Comparison of ENCODE assay signal across 26 cellular contexts in the genomic region with DNA sequence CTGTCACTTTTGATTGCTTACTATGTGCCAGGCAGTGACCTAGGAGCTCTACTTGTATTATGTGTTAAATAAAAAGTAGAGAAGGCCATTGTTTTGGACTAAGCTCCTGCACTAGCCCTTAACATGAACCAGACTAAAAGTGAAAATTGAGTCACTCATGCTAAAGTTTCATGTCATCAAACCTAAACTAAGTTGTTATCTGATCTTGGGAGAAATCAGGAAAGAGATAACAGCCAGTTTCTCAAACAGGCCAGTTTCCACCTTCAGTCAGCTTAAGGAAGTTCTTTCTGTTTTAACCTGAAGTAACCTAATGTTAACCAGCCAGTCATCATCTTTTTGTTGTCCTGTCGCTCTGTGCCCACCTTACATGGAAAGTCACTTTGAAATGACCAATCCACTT.
DNase-seq lines count a peak whose midpoint lies in the region; ATAC-seq, FAIRE-seq and TF ChIP-seq lines count a peak whose summit lies in the region.
"Had no signal": no experiment of that assay in that cellular context is flagged by ENCODE, and none has a peak within 500 bp of the region (broad histone marks: within the 10 kb centered on the region; RNA-seq: fewer than 3 reads in every experiment).

No MANE protein-coding gene starts in this region.

- TF ChIP-seq POLR2A in GM12892 (IDR thresholded peaks at IDR 0.05; ENCODE audit: low read depth, low read length): no peak

- FAIRE-seq in GM12892 (lab: Jason Lieb, UNC): peak; percentile 50
- FAIRE-seq: A549, GM12891, GM19239, H1 had no signal

- H3K36me3 Mint-ChIP-seq in activated naive CD4-positive, alpha-beta T cell treated with anti-CD3 and anti-CD28 coated beads, Interleukin-2, amount 50 U/mL, for 72 hours: no peaks in the 10 kb centered on the region
- no peaks in the 10 kb centered on the region for H3K36me3 Mint-ChIP-seq in activated T-helper 17 cell treated with anti-CD3 and anti-CD28 coated beads, Interleukin-2, amount 50 U/mL, for 72 hours (ENCODE audit: low read depth)
- H3K36me3 Mint-ChIP-seq: CD14-positive monocyte; CD8-positive, alpha-beta memory T cell had no signal

- no peak overlapping the region for H2AFZ ChIP-seq in MM.1S (ENCODE audit: low read length)
- H2AFZ ChIP-seq: GM23248 had no signal

- no peaks in the 10 kb centered on the region for H3K36me3 ChIP-seq in MM.1S (replicated peaks; ENCODE audit: insufficient read depth, low read length)
- H3K36me3 ChIP-seq: BE2C; BLaER1 treated with 17β-estradiol and CSF1 and Interleukin-3, amounts not matched to agents 10 nM and 100 nM had no signal

- H3K79me2 ChIP-seq in MM.1S (ENCODE audit: low read length): no peaks in the 10 kb centered on the region

- no peaks in the 10 kb centered on the region for H3K9me2 ChIP-seq in MM.1S (replicated peaks; ENCODE audit: insufficient read depth, low read length)

- H3K9me3 ChIP-seq in MM.1S (replicated peaks; ENCODE audit: insufficient read depth, low read length): no peaks in the 10 kb centered on the region
- H3K9me3 ChIP-seq: A549; BE2C; BLaER1 treated with 17β-estradiol and CSF1 and Interleukin-3, amounts not matched to agents 10 nM and 100 nM had no signal

- H3K4me3 ChIP-seq in MM.1S (ENCODE audit: low read length): no peak overlapping the region
- H3K4me3 ChIP-seq: A549; BLaER1 treated with 17β-estradiol and CSF1 and Interleukin-3, amounts not matched to agents 10 nM and 100 nM; GM23248 had no signal

- DNase-seq in activated naive CD4-positive, alpha-beta T cell treated with anti-CD3 and anti-CD28 coated beads, Interleukin-2, amount 50 U/mL, for 72 hours (ENCODE audit: low spot score in 2 of 2): no peak
- no peak for DNase-seq in activated naive CD4-positive, alpha-beta T cell treated with Interleukin-2 at 50 U/mL for 16 hours
- DNase-seq in GM12892 (ENCODE audit: insufficient read length) (no peak), MM.1S (peak; percentile 11), NOMO-1 (lab: John Stamatoyannopoulos, UW; ENCODE audit: unreplicated experiment in 2 of 2) (no peak), mesenteric fat pad (ENCODE audit: low spot score) (no peak)
- DNase-seq in activated CD8-positive, alpha-beta memory T cell treated with anti-CD3 and anti-CD28 coated beads, Interleukin-2, amount 50 U/mL, for 48 hours: no peak
- DNase-seq: 8988T; ACHN; AML-193; BE2C; CD4-positive, alpha-beta T cell; CD8-positive, alpha-beta memory T cell; DMS53; DMS79 treated with DMSO at 0.1 percent for 48 hours; GF-D8; GM23248; H7; HCEC 1CT had no signal

- no peak overlapping the region for H3K27ac Mint-ChIP-seq in activated naive CD4-positive, alpha-beta T cell treated with anti-CD3 and anti-CD28 coated beads, Interleukin-2, amount 50 U/mL, for 72 hours
- no peak overlapping the region for H3K27ac Mint-ChIP-seq in activated T-helper 17 cell treated with anti-CD3 and anti-CD28 coated beads, Interleukin-2, amount 50 U/mL, for 72 hours
- H3K27ac Mint-ChIP-seq: CD14-positive monocyte; CD4-positive, alpha-beta T cell had no signal

- ATAC-seq in activated naive CD4-positive, alpha-beta T cell treated with anti-CD3 and anti-CD28 coated beads, Interleukin-2, amount 50 U/mL, for 72 hours: peak; percentile 24 to 53
- peak; percentile 44 for ATAC-seq in activated T-helper 17 cell treated with anti-CD3 and anti-CD28 coated beads, Interleukin-2, amount 50 U/mL, for 72 hours (replicated peaks)
- ATAC-seq: A549 had no signal

- no peaks in the 10 kb centered on the region for H3K27me3 ChIP-seq in MM.1S (replicated peaks; ENCODE audit: insufficient read depth, low read length)
- H3K27me3 ChIP-seq: BE2C; BLaER1 treated with 17β-estradiol and CSF1 and Interleukin-3, amounts not matched to agents 10 nM and 100 nM had no signal

- no peak overlapping the region for H3K9ac ChIP-seq in MM.1S (ENCODE audit: low read length)
- H3K9ac ChIP-seq: BLaER1 treated with 17β-estradiol and CSF1 and Interleukin-3, amounts not matched to agents 10 nM and 100 nM; GM23248 had no signal

- peaks cover 12% of the 10 kb centered on the region for H3K27me3 Mint-ChIP-seq in activated T-helper 17 cell treated with anti-CD3 and anti-CD28 coated beads, Interleukin-2, amount 50 U/mL, for 72 hours

- no peak overlapping the region for H3K4me2 ChIP-seq in MM.1S (ENCODE audit: low read depth, low read length)
- H3K4me2 ChIP-seq: A549; BLaER1 treated with 17β-estradiol and CSF1 and Interleukin-3, amounts not matched to agents 10 nM and 100 nM had no signal

- no peaks in the 10 kb centered on the region for H4K20me1 ChIP-seq in MM.1S (ENCODE audit: insufficient read depth, low read length)
- H4K20me1 ChIP-seq: BLaER1 treated with 17β-estradiol and CSF1 and Interleukin-3, amounts not matched to agents 10 nM and 100 nM had no signal

- H3K27ac ChIP-seq in MM.1S (ENCODE audit: low read length): no peak overlapping the region
- H3K27ac ChIP-seq: A549; BLaER1 treated with 17β-estradiol and CSF1 and Interleukin-3, amounts not matched to agents 10 nM and 100 nM; GM23248 had no signal

- no peaks in the 10 kb centered on the region for H3K4me1 Mint-ChIP-seq in activated T-helper 17 cell treated with anti-CD3 and anti-CD28 coated beads, Interleukin-2, amount 50 U/mL, for 72 hours
- H3K4me1 Mint-ChIP-seq: CD14-positive monocyte; CD8-positive, alpha-beta memory T cell had no signal

- H3K4me3 Mint-ChIP-seq in activated T-helper 17 cell treated with anti-CD3 and anti-CD28 coated beads, Interleukin-2, amount 50 U/mL, for 72 hours: no peak overlapping the region
- H3K4me3 Mint-ChIP-seq: CD14-positive monocyte; CD4-positive, alpha-beta T cell; CD8-positive, alpha-beta memory T cell had no signal

- H3F3A ChIP-seq in MM.1S (ENCODE audit: insufficient read depth, low read length): peaks cover 4% of the 10 kb centered on the region; the same call in 1 of the 2 replicates

- TF ChIP-seq CTCF in MM.1S (IDR thresholded peaks at IDR 0.05; ENCODE audit: low read length): no peak

- H3K4me1 ChIP-seq in MM.1S (ENCODE audit: low read length): peaks cover 15% of the 10 kb centered on the region
- H3K4me1 ChIP-seq: A549; BE2C; BLaER1 treated with 17β-estradiol and CSF1 and Interleukin-3, amounts not matched to agents 10 nM and 100 nM had no signal

- H3K9me3 Mint-ChIP-seq in activated naive CD4-positive, alpha-beta T cell treated with anti-CD3 and anti-CD28 coated beads, Interleukin-2, amount 50 U/mL, for 72 hours: no peaks in the 10 kb centered on the region
- no peaks in the 10 kb centered on the region for H3K9me3 Mint-ChIP-seq in activated T-helper 17 cell treated with anti-CD3 and anti-CD28 coated beads, Interleukin-2, amount 50 U/mL, for 72 hours
- H3K9me3 Mint-ChIP-seq: CD4-positive, alpha-beta T cell; CD8-positive, alpha-beta memory T cell had no signal
